Comparison of ENCODE assay signal across 8 cellular contexts in genomic region chr17:81511800-81512559, GRCh38. TPM values are rescaled to one million over a fixed set of nuclear protein-coding genes. Genes with fewer than 3 reads are reported as not detected.
DNase-seq lines count a peak whose midpoint lies in the region; ATAC-seq lines count a peak whose summit lies in the region.

No MANE protein-coding gene starts in this region.

- H3K36me3 Mint-ChIP-seq in immature natural killer cell, result peaks cover 31 to 40% (median 32%) of the 10 kb centered on the region in 3 donors

- H3K4me1 Mint-ChIP-seq in immature natural killer cell, result peaks cover 60 to 68% of the 10 kb centered on the region in 2 donors

- H3K27ac Mint-ChIP-seq in immature natural killer cell, result peak overlapping the region; percentile 90 to 98 (median 96)

- DNase-seq in NCI-H69 (lab: John Stamatoyannopoulos, UW) (peak; percentile 88), immature natural killer cell (peak in 1 of 3 donors; percentile 56), KBM-7 (no peak), RPMI8226 (no peak)
- DNase-seq in stimulated activated CD8-positive, alpha-beta memory T cell treated with anti-CD3 and anti-CD28 coated beads, Interleukin-12 subunit alpha, Interleukin-12 subunit beta, amount 100 ng/mL, for 1 hour (ENCODE audit: low read depth), result peak; percentile 39

- peaks cover 30 to 38% (median 33%) of the 10 kb centered on the region in 3 donors for H3K27me3 Mint-ChIP-seq in immature natural killer cell (ENCODE audit: low read depth in 3 of 3)

- ATAC-seq in GM18873 (IDR thresholded peaks at IDR 0.05; ENCODE audit: low FRiP score, unreplicated experiment) (peak; percentile 0), GM18870 (IDR thresholded peaks at IDR 0.05; ENCODE audit: unreplicated experiment) (no peak)

- in situ Hi-C loops in KBM-7 (cut with MboI; ENCODE audit: low pct_unique_long_range_greater_than_20kb, low sequenced_read_pairs), result no loop called here

- peaks cover 0 to 3% (median 0%) of the 10 kb centered on the region in 6 donors for H3K9me3 Mint-ChIP-seq in immature natural killer cell

- H3K4me3 Mint-ChIP-seq in immature natural killer cell, result peak overlapping the region; percentile 95 to 100 (median 96)

- peak overlapping the region; percentile 89 for H3K27ac ChIP-seq in angular gyrus (ENCODE audit: low read depth, low read length)

RNA-seq across cellular contexts. Expression of gene ACTG1, which starts 0.6 kb away (rescaled TPM):
- 1,000 to 10,000 TPM; 1,637 to 3,074 (median 2,788) TPM for polyA plus RNA-seq in immature natural killer cell

RNA-seq across cellular contexts. Expression of gene FSCN2, which starts 16.2 kb away (rescaled TPM):
- polyA plus RNA-seq in immature natural killer cell, result under 1 TPM in 1 of 3 donors, not detected in 2; 0.23 TPM

RNA-seq across cellular contexts. Expression of gene FAAP100, which starts 40.2 kb away (rescaled TPM):
- 10 to 100 TPM; 11.4 to 25.0 (median 14.5) TPM for polyA plus RNA-seq in immature natural killer cell

Comparison
In these comparisons a context has a peak if more than half of its experiments do, and no peak if none do; other contexts are left out.
1. DNase-seq: peak in NCI-H69 (single experiment) and stimulated activated CD8-positive, alpha-beta memory T cell treated with anti-CD3 and anti-CD28 coated beads, Interleukin-12 subunit alpha, Interleukin-12 subunit beta, amount 100 ng/mL, for 1 hour (single experiment); none in KBM-7 (single experiment) and RPMI8226 (single experiment).